In the genomic region with DNA sequence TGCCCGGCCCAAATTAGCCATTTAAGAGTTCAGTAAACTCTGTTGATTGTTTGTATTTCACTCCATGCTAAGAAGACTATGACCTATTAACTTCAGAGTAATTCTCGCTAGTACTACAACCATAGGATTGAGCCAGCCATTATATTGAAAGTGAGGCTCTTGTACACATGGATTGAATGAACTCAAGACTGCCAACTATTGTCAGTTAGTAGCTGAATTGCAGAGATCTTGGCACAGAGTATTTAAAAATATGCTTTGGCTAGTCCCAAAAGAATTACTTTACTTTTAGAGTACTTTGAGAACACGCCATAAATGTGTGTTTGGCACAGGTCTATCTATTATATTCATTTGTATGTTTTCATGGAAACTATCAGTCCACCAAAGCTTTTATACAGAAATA, we compare ENCODE assay signal across 1 cellular context.
TF ChIP-seq lines count a peak whose summit lies in the region.

No MANE protein-coding gene starts in this region.

TF ChIP-seq in endothelial cell of umbilical vein, 7 proteins besides CTCF, POLR2A, EP300 and RAD21:
- TF ChIP-seq GATA2 (IDR thresholded peaks at IDR 0.05; ENCODE audit: insufficient read depth, insufficient read length, low read depth, low read length) = no peak
- TF ChIP-seq FOS (IDR thresholded peaks at IDR 0.05; ENCODE audit: borderline replicate concordance, insufficient read depth, low read length) = no peak
- TF ChIP-seq EZH2 (IDR thresholded peaks at IDR 0.05; ENCODE audit: borderline replicate concordance, low read depth, low read length, severe bottlenecking) = no peak
- TF ChIP-seq POLR2AphosphoS5 (IDR thresholded peaks at IDR 0.05; ENCODE audit: insufficient read depth, low read depth, low read length) = no peak
- no peak for TF ChIP-seq MYC (IDR thresholded peaks at IDR 0.05; ENCODE audit: low read depth, low read length)
- TF ChIP-seq, protein P1, sequence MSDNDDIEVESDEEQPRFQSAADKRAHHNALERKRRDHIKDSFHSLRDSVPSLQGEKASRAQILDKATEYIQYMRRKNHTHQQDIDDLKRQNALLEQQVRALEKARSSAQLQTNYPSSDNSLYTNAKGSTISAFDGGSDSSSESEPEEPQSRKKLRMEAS (IDR thresholded peaks at IDR 0.05; ENCODE audit: insufficient read depth, insufficient read length) = no peak
- no peak for TF ChIP-seq JUN (IDR thresholded peaks at IDR 0.05; ENCODE audit: borderline replicate concordance, insufficient read depth, insufficient read length, low read depth)
TF ChIP-seq in endothelial cell of umbilical vein: peak in this region for 0.
